Comparison of ENCODE assay signal across 9 cellular contexts in genomic region chr5:149271717-149272558, GRCh38. TPM values are rescaled to one million over a fixed set of nuclear protein-coding genes. Genes with fewer than 3 reads are reported as not detected.
DNase-seq lines count a peak whose midpoint lies in the region; ATAC-seq and TF ChIP-seq lines count a peak whose summit lies in the region.
"Had no signal": no experiment of that assay in that cellular context is flagged by ENCODE, and none has a peak within 500 bp of the region (broad histone marks: within the 10 kb centered on the region; RNA-seq: fewer than 3 reads in every experiment).

AFAP1L1 (plus strand) TSS chr5:149271859; CDS start chr5:149271969, 110 bp downstream.

- peak within 1 kb of the TSS; percentile 84 for H3K4me3 Mint-ChIP-seq in activated T-helper 1 cell treated with anti-CD3 and anti-CD28 coated beads, Interleukin-12 subunit alpha, Interleukin-12 subunit beta, Interleukin-2, Interleukin-4 antibody, amounts not matched to agents 30 ng/mL and 10 ng/mL and 1 ng/mL, durations not matched to agents 14 hours and 24 hours and 36 hours

- TF ChIP-seq CTCF in thyroid gland (IDR thresholded peaks at IDR 0.05) = no peak

- peak within 1 kb of the TSS; percentile 26 to 32 for H3K27ac ChIP-seq in mucosa of rectum (ENCODE audit: low read depth in 2 of 2, low read length in 2 of 2)
- peak within 1 kb of the TSS; percentile 47 to 79 (median 76) for H3K27ac ChIP-seq in thyroid gland

- DNase-seq in DMS53 treated with DMSO at 0.1 percent for 48 hours (lab: John Stamatoyannopoulos, UW; ENCODE audit: unreplicated experiment) = peak; percentile 49
- peak; percentile 35 for DNase-seq in KBM-7
- DNase-seq in activated T-helper 1 cell treated with anti-CD3 and anti-CD28 coated beads, Interleukin-12 subunit alpha, Interleukin-12 subunit beta, Interleukin-2, Interleukin-4 antibody, amounts not matched to agents 30 ng/mL and 10 ng/mL and 1 ng/mL, durations not matched to agents 14 hours and 24 hours and 36 hours (ENCODE audit: low spot score) = no peak
- DNase-seq in fibroblast of peridontal ligament (ENCODE audit: extremely low read depth) = peak; percentile 33
- peak; percentile 48 to 51 for DNase-seq in thyroid gland
- no peak for DNase-seq in DMS153 (lab: John Stamatoyannopoulos, UW)

- peak in 1 of 2 donors; percentile 18 for TF ChIP-seq POLR2A in thyroid gland (IDR thresholded peaks at IDR 0.05)

- H3K27me3 ChIP-seq in mucosa of rectum (ENCODE audit: control insufficient read depth in 2 of 2, insufficient read depth in 2 of 2, low read length in 2 of 2) (peaks cover 2 to 17% of the 10 kb centered on the region in 2 donors), thyroid gland (no peaks in the 10 kb centered on the region)

- H3K27me3 Mint-ChIP-seq in activated T-helper 1 cell treated with anti-CD3 and anti-CD28 coated beads, Interleukin-12 subunit alpha, Interleukin-12 subunit beta, Interleukin-2, Interleukin-4 antibody, amounts not matched to agents 30 ng/mL and 10 ng/mL and 1 ng/mL, durations not matched to agents 14 hours and 24 hours and 36 hours (ENCODE audit: insufficient read depth) = peaks cover 53% of the 10 kb centered on the region

- WGBS in thyroid gland, 2 donors = 0 to 1% methylated on average over 8 to 46 of the region's 81 CpGs

- in situ Hi-C loops in KBM-7 (cut with MboI; ENCODE audit: low pct_unique_long_range_greater_than_20kb, low sequenced_read_pairs) = loop anchor here (25.0 kb wide), 1 partner anchor 535 kb away; no protein-coding TSS in a partner anchor

- H3K36me3 Mint-ChIP-seq in activated T-helper 1 cell treated with anti-CD3 and anti-CD28 coated beads, Interleukin-12 subunit alpha, Interleukin-12 subunit beta, Interleukin-2, Interleukin-4 antibody, amounts not matched to agents 30 ng/mL and 10 ng/mL and 1 ng/mL, durations not matched to agents 14 hours and 24 hours and 36 hours (ENCODE audit: low read depth) = peaks cover 2% of the 10 kb centered on the region

- ATAC-seq in HG03196 (IDR thresholded peaks at IDR 0.05; ENCODE audit: unreplicated experiment) = no peak

- H3K4me1 Mint-ChIP-seq in activated T-helper 1 cell treated with anti-CD3 and anti-CD28 coated beads, Interleukin-12 subunit alpha, Interleukin-12 subunit beta, Interleukin-2, Interleukin-4 antibody, amounts not matched to agents 30 ng/mL and 10 ng/mL and 1 ng/mL, durations not matched to agents 14 hours and 24 hours and 36 hours (ENCODE audit: low read depth) = peaks cover 5% of the 10 kb centered on the region

- H3K4me1 ChIP-seq in mucosa of rectum (ENCODE audit: control insufficient read depth in 2 of 2, insufficient read depth in 2 of 2, low read length in 2 of 2) = no peaks in the 10 kb centered on the region
- peaks cover 6 to 13% of the 10 kb centered on the region in 2 donors for H3K4me1 ChIP-seq in thyroid gland

- intact Hi-C loops in activated T-helper 1 cell treated with anti-CD3 and anti-CD28 coated beads, Interleukin-12 subunit alpha, Interleukin-12 subunit beta, Interleukin-2, Interleukin-4 antibody, amounts not matched to agents 30 ng/mL and 10 ng/mL and 1 ng/mL, durations not matched to agents 14 hours and 24 hours and 36 hours (cut with micrococcal nuclease) = no loop called here
- intact Hi-C loops in thyroid gland (cut with DNase I) = no loop called here

- H3K27ac Mint-ChIP-seq in activated T-helper 1 cell treated with anti-CD3 and anti-CD28 coated beads, Interleukin-12 subunit alpha, Interleukin-12 subunit beta, Interleukin-2, Interleukin-4 antibody, amounts not matched to agents 30 ng/mL and 10 ng/mL and 1 ng/mL, durations not matched to agents 14 hours and 24 hours and 36 hours = no peak within 1 kb of the TSS

- H3K36me3 ChIP-seq in mucosa of rectum (ENCODE audit: control insufficient read depth in 2 of 2, insufficient read depth in 2 of 2, low read length in 2 of 2) = no peaks in the 10 kb centered on the region
- H3K36me3 ChIP-seq in thyroid gland = no peaks in the 10 kb centered on the region

- H3K9me3 ChIP-seq in mucosa of rectum (ENCODE audit: control insufficient read depth in 2 of 2, low read length in 2 of 2) (peaks cover 0 to 9% of the 10 kb centered on the region in 2 donors), thyroid gland (no peaks in the 10 kb centered on the region)

- H3K4me3 ChIP-seq in mucosa of rectum (ENCODE audit: low read length in 2 of 2) (peak within 1 kb of the TSS; percentile 56 to 72), thyroid gland (replicated peaks in 1 of 3) (peak within 1 kb of the TSS; percentile 29 to 35 (median 32))

- H3K9me3 Mint-ChIP-seq in activated T-helper 1 cell treated with anti-CD3 and anti-CD28 coated beads, Interleukin-12 subunit alpha, Interleukin-12 subunit beta, Interleukin-2, Interleukin-4 antibody, amounts not matched to agents 30 ng/mL and 10 ng/mL and 1 ng/mL, durations not matched to agents 14 hours and 24 hours and 36 hours = no peaks in the 10 kb centered on the region

- peak within 1 kb of the TSS in 1 of 2 donors; percentile 42 for H3K9ac ChIP-seq in mucosa of rectum (ENCODE audit: low read depth in 1 of 2, low read length in 2 of 2)

RNA-seq across cellular contexts. Expression of gene AFAP1L1, which starts in this region (rescaled TPM):
- total RNA-seq in activated T-helper 1 cell treated with anti-CD3 and anti-CD28 coated beads, Interleukin-12 subunit alpha, Interleukin-12 subunit beta, Interleukin-2, Interleukin-4 antibody, amounts not matched to agents 30 ng/mL and 10 ng/mL and 1 ng/mL, durations not matched to agents 14 hours and 24 hours and 36 hours = not detected in 2 replicates
- 10 to 100 TPM; 15.9 to 43.1 (median 26.8) TPM for total RNA-seq in thyroid gland
- total RNA-seq: T-helper 1 cell treated with Interleukin-12 subunit alpha and Interleukin-12 subunit beta and Interleukin-4 antibody, amounts not matched to agents 30 ng/mL and 1 ng/mL, for 36 hours had no signal

Comparison
In these comparisons a context has a peak if more than half of its experiments do, and no peak if none do; other contexts are left out.
1. RNA of gene AFAP1L1 (total RNA-seq): 15.9 to 43.1 TPM in thyroid gland; not detected in activated T-helper 1 cell treated with anti-CD3 and anti-CD28 coated beads, Interleukin-12 subunit alpha, Interleukin-12 subunit beta, Interleukin-2, Interleukin-4 antibody, amounts not matched to agents 30 ng/mL and 10 ng/mL and 1 ng/mL, durations not matched to agents 14 hours and 24 hours and 36 hours; every median in the first group is over 10 times any median in the second.
2. DNase-seq: peak in DMS53 treated with DMSO at 0.1 percent for 48 hours (single experiment), KBM-7 (single experiment), fibroblast of peridontal ligament (single experiment) and thyroid gland (2 of 2); none in activated T-helper 1 cell treated with anti-CD3 and anti-CD28 coated beads, Interleukin-12 subunit alpha, Interleukin-12 subunit beta, Interleukin-2, Interleukin-4 antibody, amounts not matched to agents 30 ng/mL and 10 ng/mL and 1 ng/mL, durations not matched to agents 14 hours and 24 hours and 36 hours (single experiment) and DMS153 (single experiment).